ENCODE assay signal across 1 cellular context in the genomic region with DNA sequence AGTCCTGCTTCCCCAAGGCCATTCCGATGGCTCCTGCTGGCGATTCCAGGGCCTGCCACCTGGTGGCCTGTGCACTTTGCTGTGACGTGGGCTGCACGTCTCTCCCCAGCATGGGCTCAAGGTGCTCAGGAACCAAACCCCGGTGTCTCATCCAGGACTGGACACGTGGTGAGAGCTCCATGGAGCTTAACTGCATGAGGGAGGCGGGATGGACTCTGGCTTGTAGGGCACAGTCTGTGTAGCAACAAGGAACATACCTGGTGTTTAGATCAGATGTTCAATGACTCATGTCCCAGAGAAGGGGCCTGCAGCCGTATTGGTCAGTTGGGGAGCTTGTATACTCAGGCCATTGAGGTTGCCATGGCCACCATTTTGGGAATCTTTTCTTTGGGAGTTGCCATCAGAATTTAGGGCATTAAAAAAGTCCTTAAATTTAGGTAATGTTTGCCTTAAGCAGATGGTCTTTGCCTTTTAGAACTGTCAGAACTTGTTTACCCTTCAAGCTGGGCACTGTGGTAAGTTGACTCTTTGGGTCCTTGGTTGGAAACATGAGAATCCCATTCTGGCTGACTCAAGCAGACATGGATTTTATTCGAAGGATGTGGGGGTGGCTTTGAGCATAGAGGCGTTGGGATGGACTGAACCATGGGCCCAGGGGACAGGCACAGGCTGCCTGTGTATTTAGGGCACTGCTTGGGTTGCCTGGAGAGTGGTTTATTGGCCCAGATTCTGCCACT.
TF ChIP-seq lines count a peak whose summit lies in the region.

No MANE protein-coding gene starts in this region.

TF ChIP-seq in HepG2, 621 proteins besides CTCF, POLR2A, EP300 and RAD21 (continued from another document and continues in another):
- TF ChIP-seq HES4 (CRISPR knock-in tag; IDR thresholded peaks at IDR 0.05; ENCODE audit: borderline replicate concordance), result peak; percentile 88
- peak; percentile 82 for TF ChIP-seq ZNF574 (CRISPR knock-in tag; IDR thresholded peaks at IDR 0.05)
- TF ChIP-seq CCDC6 (CRISPR knock-in tag; IDR thresholded peaks at IDR 0.05), result peak; percentile 86; the same call in 1 of the 2 replicates
- no peak for TF ChIP-seq NFRKB (IDR thresholded peaks at IDR 0.05)
- TF ChIP-seq ZNF207 (IDR thresholded peaks at IDR 0.05; ENCODE audit: borderline replicate concordance), result no peak
- peak; percentile 93 for TF ChIP-seq ZFX (CRISPR knock-in tag; IDR thresholded peaks at IDR 0.05; ENCODE audit: low read depth)
- TF ChIP-seq ZNF331 (CRISPR knock-in tag; IDR thresholded peaks at IDR 0.05), result peak; percentile 95
- peak; percentile 84; the same call in 1 of the 2 replicates for TF ChIP-seq KAT8 (CRISPR knock-in tag; IDR thresholded peaks at IDR 0.05)
- peak; percentile 91 for TF ChIP-seq SIN3A (IDR thresholded peaks at IDR 0.05; ENCODE audit: borderline replicate concordance, low read depth, low read length)
- TF ChIP-seq ZNF18 (CRISPR knock-in tag; IDR thresholded peaks at IDR 0.05; ENCODE audit: insufficient replicate concordance), result peak; percentile 87
- peak; percentile 88 for TF ChIP-seq GATAD2A (CRISPR knock-in tag; IDR thresholded peaks at IDR 0.05)
- TF ChIP-seq YEATS4 (CRISPR knock-in tag; IDR thresholded peaks at IDR 0.05; ENCODE audit: borderline replicate concordance), result peak; percentile 94
- TF ChIP-seq NR2F1 (CRISPR knock-in tag; IDR thresholded peaks at IDR 0.05), result peak; percentile 16 to 54; a peak in 2 of 4 replicates
- TF ChIP-seq, protein P1, sequence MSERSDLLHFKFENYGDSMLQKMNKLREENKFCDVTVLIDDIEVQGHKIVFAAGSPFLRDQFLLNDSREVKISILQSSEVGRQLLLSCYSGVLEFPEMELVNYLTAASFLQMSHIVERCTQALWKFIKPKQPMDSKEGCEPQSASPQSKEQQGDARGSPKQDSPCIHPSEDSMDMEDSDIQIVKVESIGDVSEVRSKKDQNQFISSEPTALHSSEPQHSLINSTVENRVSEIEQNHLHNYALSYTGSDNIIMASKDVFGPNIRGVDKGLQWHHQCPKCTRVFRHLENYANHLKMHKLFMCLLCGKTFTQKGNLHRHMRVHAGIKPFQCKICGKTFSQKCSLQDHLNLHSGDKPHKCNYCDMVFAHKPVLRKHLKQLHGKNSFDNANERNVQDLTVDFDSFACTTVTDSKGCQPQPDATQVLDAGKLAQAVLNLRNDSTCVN (CRISPR knock-in tag; IDR thresholded peaks at IDR 0.05; ENCODE audit: borderline replicate concordance), result peak; percentile 90; the same call in 1 of the 2 replicates
- peak; percentile 89 for TF ChIP-seq TFDP1 (CRISPR knock-in tag; IDR thresholded peaks at IDR 0.05; ENCODE audit: borderline replicate concordance)
- no peak; the same call in 1 of the 2 replicates for TF ChIP-seq CREBL2 (CRISPR knock-in tag; IDR thresholded peaks at IDR 0.05; ENCODE audit: borderline replicate concordance)
- peak; percentile 78 for TF ChIP-seq BHLHE40 (IDR thresholded peaks at IDR 0.05; ENCODE audit: low read length)
- TF ChIP-seq, protein P2, sequence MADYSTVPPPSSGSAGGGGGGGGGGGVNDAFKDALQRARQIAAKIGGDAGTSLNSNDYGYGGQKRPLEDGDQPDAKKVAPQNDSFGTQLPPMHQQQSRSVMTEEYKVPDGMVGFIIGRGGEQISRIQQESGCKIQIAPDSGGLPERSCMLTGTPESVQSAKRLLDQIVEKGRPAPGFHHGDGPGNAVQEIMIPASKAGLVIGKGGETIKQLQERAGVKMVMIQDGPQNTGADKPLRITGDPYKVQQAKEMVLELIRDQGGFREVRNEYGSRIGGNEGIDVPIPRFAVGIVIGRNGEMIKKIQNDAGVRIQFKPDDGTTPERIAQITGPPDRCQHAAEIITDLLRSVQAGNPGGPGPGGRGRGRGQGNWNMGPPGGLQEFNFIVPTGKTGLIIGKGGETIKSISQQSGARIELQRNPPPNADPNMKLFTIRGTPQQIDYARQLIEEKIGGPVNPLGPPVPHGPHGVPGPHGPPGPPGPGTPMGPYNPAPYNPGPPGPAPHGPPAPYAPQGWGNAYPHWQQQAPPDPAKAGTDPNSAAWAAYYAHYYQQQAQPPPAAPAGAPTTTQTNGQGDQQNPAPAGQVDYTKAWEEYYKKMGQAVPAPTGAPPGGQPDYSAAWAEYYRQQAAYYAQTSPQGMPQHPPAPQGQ (CRISPR knock-in tag; IDR thresholded peaks at IDR 0.05; ENCODE audit: borderline replicate concordance), result 0 out of 2 replicates have a peak, but pooled peaks have one; percentile 32
- peak; percentile 83 for TF ChIP-seq KLF6 (CRISPR knock-in tag; IDR thresholded peaks at IDR 0.05)
- peak; percentile 97 for TF ChIP-seq ZNF292 (CRISPR knock-in tag; IDR thresholded peaks at IDR 0.05; ENCODE audit: borderline replicate concordance, low read depth)
- TF ChIP-seq HMG20A (CRISPR knock-in tag; IDR thresholded peaks at IDR 0.05; ENCODE audit: borderline replicate concordance), result peak; percentile 72; the same call in 1 of the 2 replicates
- TF ChIP-seq ZNF878 (CRISPR knock-in tag; IDR thresholded peaks at IDR 0.05), result peak; percentile 93
- peak in 1 of 2 experiments; percentile 2; a peak in 1 of 4 replicates for TF ChIP-seq MAFK (conservative IDR thresholded peaks at IDR 0.05 in 1 of 2, IDR thresholded peaks at IDR 0.05 in 1 of 2; ENCODE audit: low read length in 2 of 2)
- TF ChIP-seq RELA (CRISPR knock-in tag; IDR thresholded peaks at IDR 0.05), result no peak
- 0 out of 2 replicates have a peak, but pooled peaks have one; percentile 37 for TF ChIP-seq ZNF142 (CRISPR knock-in tag; IDR thresholded peaks at IDR 0.05)
- no peak for TF ChIP-seq PBX3 (CRISPR knock-in tag; IDR thresholded peaks at IDR 0.05; ENCODE audit: borderline replicate concordance)
- TF ChIP-seq RBAK (CRISPR knock-in tag; IDR thresholded peaks at IDR 0.05), result 0 out of 2 replicates have a peak, but pooled peaks have one; percentile 58
- TF ChIP-seq ZNF350 (CRISPR knock-in tag; IDR thresholded peaks at IDR 0.05; ENCODE audit: borderline replicate concordance, low read depth), result peak; percentile 92; the same call in 1 of the 2 replicates
- TF ChIP-seq TOPORS (CRISPR knock-in tag; IDR thresholded peaks at IDR 0.05), result peak; percentile 76
- peak; percentile 46; the same call in 1 of the 2 replicates for TF ChIP-seq ARNT2 (CRISPR knock-in tag; IDR thresholded peaks at IDR 0.05; ENCODE audit: low read depth)
- TF ChIP-seq BCL6 (CRISPR knock-in tag; IDR thresholded peaks at IDR 0.05), result peak; percentile 68
- peak; percentile 99 for TF ChIP-seq HNF4A (CRISPR knock-in tag; IDR thresholded peaks at IDR 0.05)
- no peak for TF ChIP-seq ZNF766 (CRISPR knock-in tag; IDR thresholded peaks at IDR 0.05; ENCODE audit: borderline replicate concordance)
- peak; percentile 49; the same call in 1 of the 2 replicates for TF ChIP-seq LBX2 (CRISPR knock-in tag; IDR thresholded peaks at IDR 0.05; ENCODE audit: borderline replicate concordance)
- TF ChIP-seq E2F5 (CRISPR knock-in tag; conservative IDR thresholded peaks at IDR 0.05), result no peak
- peak; percentile 95 for TF ChIP-seq ESRRA (CRISPR knock-in tag; IDR thresholded peaks at IDR 0.05; ENCODE audit: low read depth)
- no peak for TF ChIP-seq SRF (IDR thresholded peaks at IDR 0.05; ENCODE audit: low read depth, low read length)
- 0 out of 2 replicates have a peak, but pooled peaks have one; percentile 81 for TF ChIP-seq LCORL (IDR thresholded peaks at IDR 0.05)
- TF ChIP-seq LCORL (CRISPR knock-in tag; IDR thresholded peaks at IDR 0.05), result peak; percentile 93
